ENCODE assay signal across 8 cellular contexts in the genomic region with DNA sequence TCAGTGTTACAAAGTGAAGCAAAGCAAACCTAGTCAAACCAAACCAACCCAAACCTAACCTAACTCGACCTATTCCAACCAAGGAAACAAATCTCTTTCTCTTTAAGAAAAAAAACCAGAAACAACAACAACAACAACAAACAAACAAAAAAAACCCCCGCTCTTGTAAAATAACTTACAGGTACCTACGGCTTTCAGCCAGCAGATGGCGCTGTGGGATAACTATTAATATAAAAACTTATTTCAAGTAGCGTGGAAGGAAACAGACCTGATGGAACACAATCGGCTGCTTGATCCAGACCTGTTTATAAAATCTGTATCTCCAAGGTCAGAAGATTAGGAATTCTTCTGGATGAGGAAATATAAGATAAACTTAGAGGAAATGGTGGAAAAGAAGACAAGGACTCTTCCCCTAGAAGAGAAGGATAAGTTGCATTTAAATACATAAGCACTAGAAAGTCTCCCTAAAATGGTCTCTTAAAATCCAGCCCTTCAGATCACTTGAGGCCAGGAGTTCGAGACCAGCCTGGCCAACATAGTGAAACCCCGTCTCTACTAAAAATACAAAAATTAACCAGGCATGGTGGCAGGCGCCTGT. TPM values are rescaled to one million over a fixed set of nuclear protein-coding genes. Genes with fewer than 3 reads are reported as not detected.
DNase-seq lines count a peak whose midpoint lies in the region; ATAC-seq and TF ChIP-seq lines count a peak whose summit lies in the region.

No MANE protein-coding gene starts in this region.

- intact Hi-C loops in psoas muscle (cut with DNase I), result loop anchor here (5.0 kb wide), 3 partner anchors 496 to 941 kb away; no protein-coding TSS in a partner anchor

- no peak overlapping the region for H3K9ac ChIP-seq in SK-N-MC (ENCODE audit: insufficient read length)

- 24 to 26% (median 24%) methylated on average over 9 of the region's 9 CpGs for WGBS in psoas muscle, 3 donors

- peak; percentile 51 for DNase-seq in DMS 273 treated with DMSO at 0.1 percent for 48 hours (lab: John Stamatoyannopoulos, UW)
- DNase-seq in LHCN-M2 (ENCODE audit: low read depth), result peak; percentile 31
- DNase-seq in SK-N-MC (ENCODE audit: low read depth, low spot score), result peak; percentile 75
- DNase-seq in activated naive CD4-positive, alpha-beta T cell treated with anti-CD3 and anti-CD28 coated beads, Interleukin-2, amount 50 U/mL, for 16 hours, result peak; percentile 56
- peak; percentile 53 for DNase-seq in glutamatergic neuron
- DNase-seq in psoas muscle, result peak; percentile 45 to 59

- H3K27ac Mint-ChIP-seq in glutamatergic neuron (ENCODE audit: unreplicated experiment), result no peak overlapping the region

- peak; percentile 84 for TF ChIP-seq CTCF in glutamatergic neuron (IDR thresholded peaks at IDR 0.05; ENCODE audit: partially characterized antibody, unreplicated experiment)
- TF ChIP-seq CTCF in psoas muscle (IDR thresholded peaks at IDR 0.05), result peak; percentile 78

- peaks cover 2% of the 10 kb centered on the region for H3K9me3 Mint-ChIP-seq in glutamatergic neuron (ENCODE audit: unreplicated experiment)

- H3K4me1 ChIP-seq in psoas muscle, result no peaks in the 10 kb centered on the region

- ATAC-seq in psoas muscle (peak in 3 of 4 donors; percentile 47 to 77 (median 56)), HG02970 (IDR thresholded peaks at IDR 0.05; ENCODE audit: low FRiP score, unreplicated experiment) (no peak), HG03457 (IDR thresholded peaks at IDR 0.05; ENCODE audit: unreplicated experiment) (no peak)

- no peak overlapping the region for H3K4me3 Mint-ChIP-seq in glutamatergic neuron (ENCODE audit: unreplicated experiment)

- no peaks in the 10 kb centered on the region for H3K27me3 Mint-ChIP-seq in glutamatergic neuron (ENCODE audit: unreplicated experiment)

- H3K36me3 Mint-ChIP-seq in glutamatergic neuron (ENCODE audit: unreplicated experiment), result no peaks in the 10 kb centered on the region

- H3K4me1 Mint-ChIP-seq in glutamatergic neuron (ENCODE audit: low read depth, unreplicated experiment), result no peaks in the 10 kb centered on the region

- no peaks in the 10 kb centered on the region for H3K27me3 ChIP-seq in psoas muscle (ENCODE audit: insufficient read depth in 3 of 3, low read length in 2 of 3)

- H3K27ac ChIP-seq in SK-N-MC (no peak overlapping the region), psoas muscle (no peak overlapping the region)

- H3K9me3 ChIP-seq in SK-N-MC (ENCODE audit: low read depth, low read length) (no peaks in the 10 kb centered on the region), psoas muscle (no peaks in the 10 kb centered on the region)

- no peak overlapping the region for H3K4me3 ChIP-seq in SK-N-MC
- no peak overlapping the region for H3K4me3 ChIP-seq in psoas muscle

- no peaks in the 10 kb centered on the region for H3K36me3 ChIP-seq in SK-N-MC (ENCODE audit: insufficient read depth, low read length)
- H3K36me3 ChIP-seq in psoas muscle (ENCODE audit: insufficient read depth in 1 of 2, low read depth in 1 of 2), result no peaks in the 10 kb centered on the region

RNA-seq across cellular contexts. Expression of gene CDKL5, which starts 34.4 kb away (rescaled TPM):
- total RNA-seq in LHCN-M2 (2014; rRNA removed) (3.5 and 4.0 TPM in 2 replicates), glutamatergic neuron (ENCODE audit: unreplicated experiment) (53.5 TPM), psoas muscle (1 to 10 TPM; 1.6 to 3.8 (median 2.9) TPM)
- polyA plus RNA-seq in LHCN-M2 (2012), result 1.3 TPM
- polyA plus RNA-seq in psoas muscle, result 1 to 10 TPM in 1 of 3 donors, under 1 TPM in 2; 0.42 to 1.2 (median 0.48) TPM

RNA-seq across cellular contexts. Expression of gene SCML2, which starts 36.6 kb away (rescaled TPM):
- total RNA-seq in LHCN-M2 (2014; rRNA removed) (4.2 and 5.6 TPM in 2 replicates), glutamatergic neuron (ENCODE audit: unreplicated experiment) (9.5 TPM), psoas muscle (1 to 10 TPM; 1.1 to 1.6 (median 1.4) TPM)
- 1.4 TPM for polyA plus RNA-seq in LHCN-M2 (2012)
- 1 to 10 TPM; 1.6 to 3.0 (median 2.3) TPM for polyA plus RNA-seq in psoas muscle

Comparison
In these comparisons a context has a peak if more than half of its experiments do, and no peak if none do; other contexts are left out.
1. ATAC-seq: peak in psoas muscle (3 of 4); none in HG02970 (single experiment) and HG03457 (single experiment).
2. RNA of gene CDKL5, which starts 34.4 kb away (total RNA-seq): 53.5 TPM in glutamatergic neuron (single experiment); 3.5 to 4.0 TPM in LHCN-M2 and 1.6 to 3.8 TPM in psoas muscle; every median in the first group is over 10 times any median in the second.
3. Peak in every context shown above with its lines, with median percentiles within 50 percentile points of each other: DNase-seq.